8 cellular contexts compared by ENCODE assay signal in genomic region chr11:62573592-62574362, GRCh38. TPM values are rescaled to one million over a fixed set of nuclear protein-coding genes. Genes with fewer than 3 reads are reported as not detected.
DNase-seq lines count a peak whose midpoint lies in the region; TF ChIP-seq lines count a peak whose summit lies in the region.

Gene EEF1G, minus strand, starts transcription at chr11:62573891. Its CDS starts 49 bp downstream, at chr11:62573842.

- DNase-seq in ELR (ENCODE audit: low read depth) (peak; percentile 100), H9 (peak; percentile 100), MG63 (peak; percentile 99), SHP77 treated with DMSO at 0.1 percent for 48 hours (lab: John Stamatoyannopoulos, UW) (peak; percentile 99), fibroblast of the aortic adventitia (ENCODE audit: low read depth) (peak; percentile 100), stomach (peak; percentile 98)
- DNase-seq in activated effector memory CD4-positive, alpha-beta T cell treated with anti-CD3 and anti-CD28 coated beads, Interleukin-2, amount 50 U/mL, for 16 hours: peak; percentile 99

- H3K4me3 ChIP-seq in MG63 (peak within 1 kb of the TSS; percentile 82), fibroblast of the aortic adventitia (ENCODE audit: low read depth, low read length) (peak within 1 kb of the TSS; percentile 97), neural cell (ENCODE audit: low read length) (peak within 1 kb of the TSS; percentile 87), stomach (peak within 1 kb of the TSS; percentile 74 to 98 (median 84))

- peaks cover 44 to 81% (median 73%) of the 10 kb centered on the region in 3 experiments for H3K36me3 Mint-ChIP-seq in H9 (ENCODE audit: insufficient read depth in 1 of 3, low read depth in 3 of 3)

- H3K27ac Mint-ChIP-seq in H9: peak within 1 kb of the TSS; percentile 95 to 99 (median 99)

- TF ChIP-seq CTCF in H9 (conservative IDR thresholded peaks at IDR 0.05) (no peak), fibroblast of the aortic adventitia (IDR thresholded peaks at IDR 0.05; ENCODE audit: insufficient read depth, low read length) (no peak), neural cell (IDR thresholded peaks at IDR 0.05; ENCODE audit: poor library complexity, severe bottlenecking) (peak; percentile 15), stomach (IDR thresholded peaks at IDR 0.05) (no peak)

- peak within 1 kb of the TSS; percentile 74 for H2BK5ac ChIP-seq in H9 (ENCODE audit: insufficient read length, low read length)

- H3F3A ChIP-seq in neural cell (ENCODE audit: insufficient read depth, low read length, poor library complexity, severe bottlenecking): no peaks in the 10 kb centered on the region

- H3K79me1 ChIP-seq in H9 (ENCODE audit: insufficient read depth, low read depth, low read length, poor library complexity, severe bottlenecking): peaks cover 8% of the 10 kb centered on the region

- intact Hi-C loops in stomach (cut with DNase I; ENCODE audit: low total_unique reads): no loop called here

- H3T11ph ChIP-seq in H9 (ENCODE audit: low read length): no peak within 1 kb of the TSS

- H3K9me3 ChIP-seq in H9 (ENCODE audit: control insufficient read depth, low read depth, low read length) (no peaks in the 10 kb centered on the region), MG63 (no peaks in the 10 kb centered on the region), neural cell (ENCODE audit: low read length) (no peaks in the 10 kb centered on the region), stomach (no peaks in the 10 kb centered on the region)

- H3K4me3 Mint-ChIP-seq in H9: peak within 1 kb of the TSS; percentile 99 to 100

- H3K18ac ChIP-seq in H9 (ENCODE audit: insufficient read length, low read depth, low read length): peak within 1 kb of the TSS; percentile 66

- H4K20me1 ChIP-seq in H9 (ENCODE audit: control insufficient read depth, insufficient read depth, insufficient read length) (no peaks in the 10 kb centered on the region), neural cell (ENCODE audit: insufficient read depth) (no peaks in the 10 kb centered on the region)

- H3K14ac ChIP-seq in H9 (ENCODE audit: insufficient read depth, low read length): peak within 1 kb of the TSS; percentile 86

- H2BK20ac ChIP-seq in H9 (ENCODE audit: low read depth, low read length, poor library complexity, severe bottlenecking): no peak within 1 kb of the TSS

- H2BK12ac ChIP-seq in H9 (ENCODE audit: insufficient read length, low read depth, low read length): no peak within 1 kb of the TSS

- H3K9me2 ChIP-seq in neural cell (ENCODE audit: insufficient read depth, low read length): no peaks in the 10 kb centered on the region

- H4K8ac ChIP-seq in H9 (replicated peaks; ENCODE audit: insufficient read length, low read depth, low read length): no peak within 1 kb of the TSS

- H3K36me3 ChIP-seq in MG63 (peaks cover 78% of the 10 kb centered on the region), neural cell (ENCODE audit: insufficient read depth, low read length) (peaks cover 4% of the 10 kb centered on the region), stomach (peaks cover 38 to 69% (median 68%) of the 10 kb centered on the region in 4 donors)

- H3K27ac ChIP-seq in H9 (ENCODE audit: insufficient read length, low read depth, low read length) (no peak within 1 kb of the TSS), neural cell (ENCODE audit: low read length) (peak within 1 kb of the TSS; percentile 79), stomach (peak within 1 kb of the TSS; percentile 84 to 95 (median 93))

- H3K27me3 Mint-ChIP-seq in H9 (ENCODE audit: low read depth): no peaks in the 10 kb centered on the region

- WGBS in H9 (ENCODE audit: extremely low coverage, insufficient read length, low lambda C conversion rate): no CpG with 5 or more reads among the region's 46 CpGs
- WGBS in stomach, 5 donors: 0 to 1% (median 1%) methylated on average over 46 of the region's 46 CpGs

- H3K4me2 ChIP-seq in H9 (ENCODE audit: insufficient read depth, insufficient read length, low read length) (peak within 1 kb of the TSS; percentile 98), neural cell (ENCODE audit: low read length) (peak within 1 kb of the TSS; percentile 70)

- no peak within 1 kb of the TSS for H2BK15ac ChIP-seq in H9 (ENCODE audit: low read depth, low read length)

- peak in 2 of 4 donors; percentile 49 to 60 for TF ChIP-seq POLR2A in stomach (IDR thresholded peaks at IDR 0.05)

- H3K56ac ChIP-seq in H9 (ENCODE audit: insufficient read length, low read depth, low read length): no peak within 1 kb of the TSS

- no peak within 1 kb of the TSS for H2AK5ac ChIP-seq in H9 (ENCODE audit: insufficient read length, low read length)

- H3K4me1 Mint-ChIP-seq in H9: peaks cover 38 to 39% of the 10 kb centered on the region in 2 experiments

- H3K9me3 Mint-ChIP-seq in H9: no peaks in the 10 kb centered on the region

- peak; percentile 27 for TF ChIP-seq RAD21 in neural cell (conservative IDR thresholded peaks at IDR 0.05)

- H3K27me3 ChIP-seq in H9 (ENCODE audit: insufficient read depth, low read length): no peaks in the 10 kb centered on the region
- H3K27me3 ChIP-seq in MG63: no peaks in the 10 kb centered on the region
- H3K27me3 ChIP-seq in neural cell (ENCODE audit: insufficient read depth, low read depth, low read length): no peaks in the 10 kb centered on the region
- H3K27me3 ChIP-seq in stomach: no peaks in the 10 kb centered on the region

- no peak within 1 kb of the TSS for H3K23ac ChIP-seq in H9 (ENCODE audit: insufficient read length, low read depth, low read length)

- H3K4me1 ChIP-seq in H9 (ENCODE audit: insufficient read depth, low read length) (no peaks in the 10 kb centered on the region), stomach (peaks cover 26 to 68% (median 56%) of the 10 kb centered on the region in 4 donors)

- peaks cover 13% of the 10 kb centered on the region for H3K23me2 ChIP-seq in H9 (ENCODE audit: insufficient read length, low read depth, low read length, poor library complexity, severe bottlenecking)

- H3K9ac ChIP-seq in H9 (ENCODE audit: extremely low read depth, insufficient read length, low read length): peak within 1 kb of the TSS; percentile 92
- peak within 1 kb of the TSS; percentile 84 for H3K9ac ChIP-seq in neural cell (ENCODE audit: low read length)

- no peak within 1 kb of the TSS for H4K91ac ChIP-seq in H9 (ENCODE audit: insufficient read length, low read depth, low read length)

- TF ChIP-seq EP300 in neural cell (conservative IDR thresholded peaks at IDR 0.05; ENCODE audit: poor library complexity, severe bottlenecking) (peak; percentile 37), stomach (IDR thresholded peaks at IDR 0.05) (no peak)

- H2AFZ ChIP-seq in H9 (ENCODE audit: low read length): no peak within 1 kb of the TSS
- H2AFZ ChIP-seq in neural cell (ENCODE audit: low read depth, low read length): peak within 1 kb of the TSS; percentile 73

- H3K4ac ChIP-seq in H9 (ENCODE audit: low read depth, low read length): no peak within 1 kb of the TSS

- H3K79me2 ChIP-seq in H9 (ENCODE audit: insufficient read depth, low read length) (peaks cover 12% of the 10 kb centered on the region; the same call in 1 of the 2 replicates), neural cell (replicated peaks; ENCODE audit: insufficient read depth, low read length) (peaks cover 33% of the 10 kb centered on the region)

- no peak within 1 kb of the TSS for H2BK120ac ChIP-seq in H9 (ENCODE audit: low read depth, low read length, poor library complexity, severe bottlenecking)

- H4K5ac ChIP-seq in H9 (ENCODE audit: insufficient read length, low read depth, low read length): no peak within 1 kb of the TSS

TF ChIP-seq in neural cell, 6 proteins besides CTCF, POLR2A, EP300 and RAD21:
- peak; percentile 98 for TF ChIP-seq REST (IDR thresholded peaks at IDR 0.05; ENCODE audit: borderline replicate concordance)
- peak; percentile 86 for TF ChIP-seq POLR2AphosphoS5 (IDR thresholded peaks at IDR 0.05)
- no peak for TF ChIP-seq SMC3 (conservative IDR thresholded peaks at IDR 0.05; ENCODE audit: poor library complexity)
- TF ChIP-seq MXI1 (conservative IDR thresholded peaks at IDR 0.05; ENCODE audit: poor library complexity, severe bottlenecking): peak; percentile 69
- peak; percentile 98 for TF ChIP-seq TAF1 (IDR thresholded peaks at IDR 0.05; ENCODE audit: low read depth)
- TF ChIP-seq EZH2 (IDR thresholded peaks at IDR 0.05; ENCODE audit: borderline replicate concordance, insufficient read depth, low read length, poor library complexity, severe bottlenecking): no peak
TF ChIP-seq in neural cell: peak in this region for 4.

RNA-seq across cellular contexts. Expression of gene EEF1G, which starts in this region (rescaled TPM):
- 1,790 and 1,800 TPM in 2 replicates for total RNA-seq in H9 (2021)
- total RNA-seq in MG63 (2014; rRNA removed; shearing (Covaris generic); ENCODE audit: low replicate concordance): 2,571 and 3,577 TPM in 2 replicates
- 1,443 and 1,493 TPM in 2 replicates for total RNA-seq in fibroblast of the aortic adventitia (ENCODE audit: low replicate concordance)
- 1,473 and 1,555 TPM in 2 replicates for polyA plus RNA-seq in neural cell
- 976 and 1,099 TPM in 2 replicates for polyA minus RNA-seq in neural cell
- total RNA-seq in stomach: 1,000 to 10,000 TPM in 1 of 5 donors, 100 to 1,000 TPM in 4; 671 to 1,412 (median 779) TPM
- 1,000 to 10,000 TPM; 1,415 to 1,760 (median 1,525) TPM for polyA plus RNA-seq in stomach
